In genomic region chr15:42728562-42728961, GRCh38 we compare ENCODE assay signal across 1 cellular context.
TF ChIP-seq lines count a peak whose summit lies in the region.

No MANE protein-coding gene starts in this region.

TF ChIP-seq in GM23338, 12 proteins besides CTCF, POLR2A, EP300 and RAD21 (continued from another document):
- TF ChIP-seq, protein P1, sequence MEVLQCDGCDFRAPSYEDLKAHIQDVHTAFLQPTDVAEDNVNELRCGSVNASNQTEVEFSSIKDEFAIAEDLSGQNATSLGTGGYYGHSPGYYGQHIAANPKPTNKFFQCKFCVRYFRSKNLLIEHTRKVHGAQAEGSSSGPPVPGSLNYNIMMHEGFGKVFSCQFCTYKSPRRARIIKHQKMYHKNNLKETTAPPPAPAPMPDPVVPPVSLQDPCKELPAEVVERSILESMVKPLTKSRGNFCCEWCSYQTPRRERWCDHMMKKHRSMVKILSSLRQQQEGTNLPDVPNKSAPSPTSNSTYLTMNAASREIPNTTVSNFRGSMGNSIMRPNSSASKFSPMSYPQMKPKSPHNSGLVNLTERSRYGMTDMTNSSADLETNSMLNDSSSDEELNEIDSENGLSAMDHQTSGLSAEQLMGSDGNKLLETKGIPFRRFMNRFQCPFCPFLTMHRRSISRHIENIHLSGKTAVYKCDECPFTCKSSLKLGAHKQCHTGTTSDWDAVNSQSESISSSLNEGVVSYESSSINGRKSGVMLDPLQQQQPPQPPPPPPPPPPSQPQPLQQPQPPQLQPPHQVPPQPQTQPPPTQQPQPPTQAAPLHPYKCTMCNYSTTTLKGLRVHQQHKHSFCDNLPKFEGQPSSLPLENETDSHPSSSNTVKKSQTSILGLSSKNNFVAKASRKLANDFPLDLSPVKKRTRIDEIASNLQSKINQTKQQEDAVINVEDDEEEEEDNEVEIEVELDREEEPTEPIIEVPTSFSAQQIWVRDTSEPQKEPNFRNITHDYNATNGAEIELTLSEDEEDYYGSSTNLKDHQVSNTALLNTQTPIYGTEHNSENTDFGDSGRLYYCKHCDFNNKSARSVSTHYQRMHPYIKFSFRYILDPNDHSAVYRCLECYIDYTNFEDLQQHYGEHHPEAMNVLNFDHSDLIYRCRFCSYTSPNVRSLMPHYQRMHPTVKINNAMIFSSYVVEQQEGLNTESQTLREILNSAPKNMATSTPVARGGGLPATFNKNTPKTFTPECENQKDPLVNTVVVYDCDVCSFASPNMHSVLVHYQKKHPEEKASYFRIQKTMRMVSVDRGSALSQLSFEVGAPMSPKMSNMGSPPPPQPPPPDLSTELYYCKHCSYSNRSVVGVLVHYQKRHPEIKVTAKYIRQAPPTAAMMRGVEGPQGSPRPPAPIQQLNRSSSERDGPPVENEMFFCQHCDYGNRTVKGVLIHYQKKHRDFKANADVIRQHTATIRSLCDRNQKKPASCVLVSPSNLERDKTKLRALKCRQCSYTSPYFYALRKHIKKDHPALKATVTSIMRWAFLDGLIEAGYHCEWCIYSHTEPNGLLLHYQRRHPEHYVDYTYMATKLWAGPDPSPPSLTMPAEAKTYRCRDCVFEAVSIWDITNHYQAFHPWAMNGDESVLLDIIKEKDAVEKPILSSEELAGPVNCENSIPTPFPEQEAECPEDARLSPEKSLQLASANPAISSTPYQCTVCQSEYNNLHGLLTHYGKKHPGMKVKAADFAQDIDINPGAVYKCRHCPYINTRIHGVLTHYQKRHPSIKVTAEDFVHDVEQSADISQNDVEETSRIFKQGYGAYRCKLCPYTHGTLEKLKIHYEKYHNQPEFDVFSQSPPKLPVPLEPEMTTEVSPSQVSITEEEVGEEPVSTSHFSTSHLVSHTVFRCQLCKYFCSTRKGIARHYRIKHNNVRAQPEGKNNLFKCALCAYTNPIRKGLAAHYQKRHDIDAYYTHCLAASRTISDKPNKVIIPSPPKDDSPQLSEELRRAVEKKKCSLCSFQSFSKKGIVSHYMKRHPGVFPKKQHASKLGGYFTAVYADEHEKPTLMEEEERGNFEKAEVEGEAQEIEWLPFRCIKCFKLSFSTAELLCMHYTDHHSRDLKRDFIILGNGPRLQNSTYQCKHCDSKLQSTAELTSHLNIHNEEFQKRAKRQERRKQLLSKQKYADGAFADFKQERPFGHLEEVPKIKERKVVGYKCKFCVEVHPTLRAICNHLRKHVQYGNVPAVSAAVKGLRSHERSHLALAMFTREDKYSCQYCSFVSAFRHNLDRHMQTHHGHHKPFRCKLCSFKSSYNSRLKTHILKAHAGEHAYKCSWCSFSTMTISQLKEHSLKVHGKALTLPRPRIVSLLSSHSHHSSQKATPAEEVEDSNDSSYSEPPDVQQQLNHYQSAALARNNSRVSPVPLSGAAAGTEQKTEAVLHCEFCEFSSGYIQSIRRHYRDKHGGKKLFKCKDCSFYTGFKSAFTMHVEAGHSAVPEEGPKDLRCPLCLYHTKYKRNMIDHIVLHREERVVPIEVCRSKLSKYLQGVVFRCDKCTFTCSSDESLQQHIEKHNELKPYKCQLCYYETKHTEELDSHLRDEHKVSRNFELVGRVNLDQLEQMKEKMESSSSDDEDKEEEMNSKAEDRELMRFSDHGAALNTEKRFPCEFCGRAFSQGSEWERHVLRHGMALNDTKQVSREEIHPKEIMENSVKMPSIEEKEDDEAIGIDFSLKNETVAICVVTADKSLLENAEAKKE (CRISPR knock-in tag; IDR thresholded peaks at IDR 0.05): no peak
- TF ChIP-seq STAT1 (IDR thresholded peaks at IDR 0.05; ENCODE audit: unreplicated experiment) (no peak), NANOG (IDR thresholded peaks at IDR 0.05; ENCODE audit: borderline replicate concordance) (no peak), ZNF114 (CRISPR knock-in tag; IDR thresholded peaks at IDR 0.05) (no peak), CREB1 (CRISPR knock-in tag; IDR thresholded peaks at IDR 0.05; ENCODE audit: low read depth) (no peak), POLR2AphosphoS5 (IDR thresholded peaks at IDR 0.05; ENCODE audit: low read depth) (no peak), EZH2phosphoT487 (IDR thresholded peaks at IDR 0.05; ENCODE audit: unreplicated experiment) (no peak), JUNB (IDR thresholded peaks at IDR 0.05; ENCODE audit: unreplicated experiment) (no peak)
- TF ChIP-seq, protein P2, sequence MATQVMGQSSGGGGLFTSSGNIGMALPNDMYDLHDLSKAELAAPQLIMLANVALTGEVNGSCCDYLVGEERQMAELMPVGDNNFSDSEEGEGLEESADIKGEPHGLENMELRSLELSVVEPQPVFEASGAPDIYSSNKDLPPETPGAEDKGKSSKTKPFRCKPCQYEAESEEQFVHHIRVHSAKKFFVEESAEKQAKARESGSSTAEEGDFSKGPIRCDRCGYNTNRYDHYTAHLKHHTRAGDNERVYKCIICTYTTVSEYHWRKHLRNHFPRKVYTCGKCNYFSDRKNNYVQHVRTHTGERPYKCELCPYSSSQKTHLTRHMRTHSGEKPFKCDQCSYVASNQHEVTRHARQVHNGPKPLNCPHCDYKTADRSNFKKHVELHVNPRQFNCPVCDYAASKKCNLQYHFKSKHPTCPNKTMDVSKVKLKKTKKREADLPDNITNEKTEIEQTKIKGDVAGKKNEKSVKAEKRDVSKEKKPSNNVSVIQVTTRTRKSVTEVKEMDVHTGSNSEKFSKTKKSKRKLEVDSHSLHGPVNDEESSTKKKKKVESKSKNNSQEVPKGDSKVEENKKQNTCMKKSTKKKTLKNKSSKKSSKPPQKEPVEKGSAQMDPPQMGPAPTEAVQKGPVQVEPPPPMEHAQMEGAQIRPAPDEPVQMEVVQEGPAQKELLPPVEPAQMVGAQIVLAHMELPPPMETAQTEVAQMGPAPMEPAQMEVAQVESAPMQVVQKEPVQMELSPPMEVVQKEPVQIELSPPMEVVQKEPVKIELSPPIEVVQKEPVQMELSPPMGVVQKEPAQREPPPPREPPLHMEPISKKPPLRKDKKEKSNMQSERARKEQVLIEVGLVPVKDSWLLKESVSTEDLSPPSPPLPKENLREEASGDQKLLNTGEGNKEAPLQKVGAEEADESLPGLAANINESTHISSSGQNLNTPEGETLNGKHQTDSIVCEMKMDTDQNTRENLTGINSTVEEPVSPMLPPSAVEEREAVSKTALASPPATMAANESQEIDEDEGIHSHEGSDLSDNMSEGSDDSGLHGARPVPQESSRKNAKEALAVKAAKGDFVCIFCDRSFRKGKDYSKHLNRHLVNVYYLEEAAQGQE (IDR thresholded peaks at IDR 0.05; ENCODE audit: unreplicated experiment): no peak
